Comparison of ENCODE assay signal across 29 cellular contexts in the genomic region with DNA sequence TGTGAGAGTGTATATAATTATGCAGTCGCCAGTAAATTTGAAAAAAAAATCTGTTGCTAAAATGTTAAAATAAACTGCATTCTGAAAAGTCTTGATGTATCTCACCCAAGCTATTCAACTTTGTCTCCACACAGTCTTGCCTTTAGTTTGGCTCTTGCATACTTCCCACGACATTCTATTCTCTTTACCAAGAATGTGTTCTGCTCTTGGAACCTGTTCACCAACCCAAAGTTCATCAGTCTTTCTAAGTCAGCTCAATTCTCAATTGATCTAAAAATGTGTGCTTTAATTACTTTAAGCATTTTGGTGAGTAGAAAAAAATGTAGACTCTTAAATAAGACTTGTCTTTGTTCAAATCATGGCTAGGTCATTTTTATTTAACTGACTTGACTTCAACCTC.
"Had no signal": no experiment of that assay in that cellular context is flagged by ENCODE, and none has a peak within 500 bp of the region (broad histone marks: within the 10 kb centered on the region; RNA-seq: fewer than 3 reads in every experiment).

No MANE protein-coding gene starts in this region.

- H3K36me3 Mint-ChIP-seq: activated naive CD4-positive, alpha-beta T cell treated with anti-CD3 and anti-CD28 coated beads, Interleukin-2, amount 10 ng/mL, durations not matched to agents 7 days and 5 days; activated naive CD8-positive, alpha-beta T cell treated with anti-CD3 and anti-CD28 coated beads, Interleukin-2, amount 10 ng/mL, durations not matched to agents 7 days and 5 days had no signal

- H3K36me3 ChIP-seq: ascending aorta, colonic mucosa, WERI-Rb-1 had no signal

- H3K4me1 Mint-ChIP-seq: activated B cell treated with CpG ODN at 0.5 μM for 24 hours; activated CD4-positive, alpha-beta memory T cell treated with anti-CD3 and anti-CD28 coated beads, Interleukin-2, amount 10 ng/mL, durations not matched to agents 7 days and 5 days; activated CD4-positive, alpha-beta T cell treated with anti-CD3 and anti-CD28 coated beads for 36 hours; activated CD4-positive, alpha-beta T cell treated with anti-CD3 and anti-CD28 coated beads, Interleukin-2, amount 10 ng/mL, durations not matched to agents 7 days and 5 days; activated naive CD4-positive, alpha-beta T cell treated with anti-CD3 and anti-CD28 coated beads, Interleukin-2, amount 10 ng/mL, durations not matched to agents 7 days and 5 days; activated naive CD8-positive, alpha-beta T cell treated with anti-CD3 and anti-CD28 coated beads, Interleukin-2, amount 10 ng/mL, durations not matched to agents 7 days and 5 days; endodermal cell; T-helper 17 cell had no signal

- H3K9me3 Mint-ChIP-seq: activated CD4-positive, alpha-beta memory T cell treated with anti-CD3 and anti-CD28 coated beads, Interleukin-2, amount 10 ng/mL, durations not matched to agents 7 days and 5 days; endodermal cell; T-helper 2 cell treated with Interferon-gamma antibody and Interleukin-4, amounts not matched to agents 5 μg/mL and 100 μg/mL, for 36 hours had no signal

- H3K9me3 ChIP-seq: body of pancreas, colonic mucosa had no signal

- H3K27ac ChIP-seq: ascending aorta, body of pancreas, colonic mucosa, WERI-Rb-1 had no signal

- H3K27me3 Mint-ChIP-seq: activated CD4-positive, alpha-beta memory T cell treated with anti-CD3 and anti-CD28 coated beads, Interleukin-2, amount 10 ng/mL, durations not matched to agents 7 days and 5 days; activated CD4-positive, alpha-beta T cell treated with anti-CD3 and anti-CD28 coated beads for 36 hours; activated CD4-positive, alpha-beta T cell treated with anti-CD3 and anti-CD28 coated beads, Interleukin-2, amount 10 ng/mL, durations not matched to agents 7 days and 5 days; activated naive CD4-positive, alpha-beta T cell treated with anti-CD3 and anti-CD28 coated beads, Interleukin-2, amount 10 ng/mL, durations not matched to agents 7 days and 5 days; activated naive CD8-positive, alpha-beta T cell treated with anti-CD3 and anti-CD28 coated beads, Interleukin-2, amount 10 ng/mL, durations not matched to agents 7 days and 5 days; activated T-cell treated with anti-CD3 and anti-CD28 coated beads, Interleukin-2, amount 50 U/mL, for 24 hours; T-helper 17 cell had no signal

- DNase-seq: activated B cell treated with CpG ODN at 0.5 μM for 24 hours; activated CD4-positive, alpha-beta memory T cell treated with anti-CD3 and anti-CD28 coated beads, Interleukin-2, amount 10 ng/mL, durations not matched to agents 7 days and 5 days; activated CD4-positive, alpha-beta T cell treated with anti-CD3 and anti-CD28 coated beads for 36 hours; activated CD4-positive, alpha-beta T cell treated with anti-CD3 and anti-CD28 coated beads, Interleukin-2, amount 10 ng/mL, durations not matched to agents 7 days and 5 days; activated CD4-positive, alpha-beta T cell treated with anti-CD3 and anti-CD28 coated beads, Interleukin-2, amount 50 U/mL, for 4 hours; activated CD8-positive, alpha-beta memory T cell treated with anti-CD3 and anti-CD28 coated beads, Interleukin-2, amount 50 U/mL, for 48 hours; activated gamma-delta T cell; activated naive CD4-positive, alpha-beta T cell; activated naive CD4-positive, alpha-beta T cell treated with anti-CD3 and anti-CD28 coated beads, Interleukin-2, amount 10 ng/mL, durations not matched to agents 7 days and 5 days; activated naive CD8-positive, alpha-beta T cell treated with anti-CD3 and anti-CD28 coated beads, Interleukin-2, amount 10 ng/mL, durations not matched to agents 7 days and 5 days; activated T-cell treated with anti-CD3 and anti-CD28 coated beads for 4 hours; activated T-cell treated with anti-CD3 and anti-CD28 coated beads, Interleukin-2, amount 50 U/mL, for 24 hours; activated T-cell treated with anti-CD3 and anti-CD28 coated beads, Interleukin-2, amount 50 U/mL, for 72 hours; body of pancreas; caudate nucleus; colonic mucosa; effector memory CD4-positive, alpha-beta T cell; endodermal cell; foreskin melanocyte; head of caudate nucleus; T-helper 1 cell; T-helper 17 cell; T1000; WERI-Rb-1 had no signal

- H3K4me3 ChIP-seq: ascending aorta, body of pancreas, colonic mucosa had no signal

- H3K27ac Mint-ChIP-seq: activated B cell treated with CpG ODN at 0.5 μM for 24 hours; activated CD4-positive, alpha-beta memory T cell treated with anti-CD3 and anti-CD28 coated beads, Interleukin-2, amount 10 ng/mL, durations not matched to agents 7 days and 5 days; activated CD4-positive, alpha-beta T cell treated with anti-CD3 and anti-CD28 coated beads for 36 hours; activated CD4-positive, alpha-beta T cell treated with anti-CD3 and anti-CD28 coated beads, Interleukin-2, amount 10 ng/mL, durations not matched to agents 7 days and 5 days; activated naive CD4-positive, alpha-beta T cell treated with anti-CD3 and anti-CD28 coated beads, Interleukin-2, amount 10 ng/mL, durations not matched to agents 7 days and 5 days; activated naive CD4-positive, alpha-beta T cell treated with anti-CD3 and anti-CD28 coated beads, Interleukin-2, amount 50 U/mL, for 72 hours; activated naive CD8-positive, alpha-beta T cell treated with anti-CD3 and anti-CD28 coated beads, Interleukin-2, amount 10 ng/mL, durations not matched to agents 7 days and 5 days; activated T-cell treated with anti-CD3 and anti-CD28 coated beads, Interleukin-2, amount 50 U/mL, for 24 hours; activated T-cell treated with anti-CD3 and anti-CD28 coated beads, Interleukin-2, amount 50 U/mL, for 72 hours; endodermal cell; T-helper 17 cell; T-helper 2 cell treated with Interferon-gamma antibody and Interleukin-4, amounts not matched to agents 5 μg/mL and 100 μg/mL, for 36 hours had no signal

- H3K27me3 ChIP-seq: ascending aorta, body of pancreas, colonic mucosa had no signal

- ATAC-seq: activated CD4-positive, alpha-beta T cell treated with anti-CD3 and anti-CD28 coated beads for 36 hours; activated CD4-positive, CD25-positive, alpha-beta regulatory T cell treated with anti-CD3 and anti-CD28 coated beads, Interleukin-2, amount 50 U/mL, for 24 hours; activated naive CD4-positive, alpha-beta T cell treated with anti-CD3 and anti-CD28 coated beads, Interleukin-2, amount 50 U/mL, for 72 hours; activated T-cell treated with anti-CD3 and anti-CD28 coated beads, Interleukin-2, amount 50 U/mL, for 72 hours; body of pancreas; esophagus mucosa; T-helper 17 cell had no signal

- H3K4me3 Mint-ChIP-seq: activated B cell treated with CpG ODN at 0.5 μM for 24 hours; activated CD4-positive, alpha-beta memory T cell treated with anti-CD3 and anti-CD28 coated beads, Interleukin-2, amount 10 ng/mL, durations not matched to agents 7 days and 5 days; activated CD4-positive, alpha-beta T cell treated with anti-CD3 and anti-CD28 coated beads for 36 hours; activated CD4-positive, alpha-beta T cell treated with anti-CD3 and anti-CD28 coated beads, Interleukin-2, amount 10 ng/mL, durations not matched to agents 7 days and 5 days; activated naive CD4-positive, alpha-beta T cell treated with anti-CD3 and anti-CD28 coated beads, Interleukin-2, amount 10 ng/mL, durations not matched to agents 7 days and 5 days; activated naive CD8-positive, alpha-beta T cell treated with anti-CD3 and anti-CD28 coated beads, Interleukin-2, amount 10 ng/mL, durations not matched to agents 7 days and 5 days; activated T-cell treated with anti-CD3 and anti-CD28 coated beads, Interleukin-2, amount 50 U/mL, for 24 hours; activated T-cell treated with anti-CD3 and anti-CD28 coated beads, Interleukin-2, amount 50 U/mL, for 72 hours; endodermal cell; T-helper 17 cell; T-helper 2 cell treated with Interferon-gamma antibody and Interleukin-4, amounts not matched to agents 5 μg/mL and 100 μg/mL, for 36 hours had no signal
